ENCODE assay signal across 8 cellular contexts in genomic region chr22:20571531-20572007, GRCh38.
DNase-seq lines count a peak whose midpoint lies in the region; ATAC-seq, FAIRE-seq and TF ChIP-seq lines count a peak whose summit lies in the region.

No MANE protein-coding gene starts in this region.

- H3K9me3 ChIP-seq in PC-9 (ENCODE audit: insufficient read depth, low read depth) = no peaks in the 10 kb centered on the region
- no peaks in the 10 kb centered on the region for H3K9me3 ChIP-seq in keratinocyte (ENCODE audit: control insufficient read depth, low read depth, low read length)

- H3K4me1 Mint-ChIP-seq in stimulated activated naive B cell treated with anti-CD40 and anti-IgM and Interleukin-4, amounts not matched to agents 10 μg/mL and 1 μg/mL and 100 μg/mL, for 72 hours = peaks cover 7 to 27% of the 10 kb centered on the region in 2 donors

- FAIRE-seq in keratinocyte (lab: Jason Lieb, UNC) = no peak

- TF ChIP-seq CTCF in GM12864 (IDR thresholded peaks at IDR 0.05; ENCODE audit: low read depth, low read length, missing control alignments) (peak; percentile 86), PC-9 (conservative IDR thresholded peaks at IDR 0.05) (peak; percentile 65), keratinocyte (optimal IDR thresholded peaks at IDR 0.05 in 1 of 3, IDR thresholded peaks at IDR 0.05 in 1 of 3, conservative IDR thresholded peaks at IDR 0.05 in 1 of 3; ENCODE audit: extremely low read depth in 1 of 3, insufficient read depth in 2 of 3, low read length in 3 of 3) (peak; percentile 76 to 79 (median 77))

- H2AFZ ChIP-seq in PC-9 (no peak overlapping the region), keratinocyte (ENCODE audit: control insufficient read depth, low read length) (no peak overlapping the region)

- H4K20me1 ChIP-seq in PC-9 (ENCODE audit: insufficient read depth) = peaks cover 7% of the 10 kb centered on the region
- H4K20me1 ChIP-seq in keratinocyte (ENCODE audit: control insufficient read depth, extremely low read depth, insufficient read depth, low read length) = peaks cover 31% of the 10 kb centered on the region

- no peak overlapping the region for H3K9ac ChIP-seq in keratinocyte (ENCODE audit: control insufficient read depth, extremely low read depth, insufficient read depth, low read length)

- H3F3A ChIP-seq in PC-9 (ENCODE audit: insufficient read depth, low read depth) = peaks cover 35% of the 10 kb centered on the region

- CTCF ChIA-PET in PC-9 (lab: Charles Lee) = no interaction called here

- peaks cover 9% of the 10 kb centered on the region for H3K9me1 ChIP-seq in keratinocyte (ENCODE audit: control insufficient read depth, extremely low read depth, insufficient read depth, low read length)

- no peak overlapping the region for H3K4me2 ChIP-seq in PC-9
- no peak overlapping the region for H3K4me2 ChIP-seq in keratinocyte (ENCODE audit: control insufficient read depth, extremely low read depth, insufficient read depth, low read depth, low read length)

- H3K79me2 ChIP-seq in PC-9 (ENCODE audit: low read depth) = peaks cover 26% of the 10 kb centered on the region
- peaks cover 33% of the 10 kb centered on the region for H3K79me2 ChIP-seq in keratinocyte (ENCODE audit: control insufficient read depth, insufficient read depth, low read length)

- H3K27me3 Mint-ChIP-seq in stimulated activated naive B cell treated with anti-CD40 and anti-IgM and Interleukin-4, amounts not matched to agents 10 μg/mL and 1 μg/mL and 100 μg/mL, for 72 hours = no peaks in the 10 kb centered on the region

- TF ChIP-seq POLR2A in GM18505 (IDR thresholded peaks at IDR 0.05; ENCODE audit: borderline replicate concordance, extremely low read depth, insufficient read depth, insufficient read length) = no peak

- no peak overlapping the region for H3K27ac Mint-ChIP-seq in stimulated activated naive B cell treated with anti-CD40 and anti-IgM and Interleukin-4, amounts not matched to agents 10 μg/mL and 1 μg/mL and 100 μg/mL, for 72 hours

- no peak overlapping the region for H3K4me3 Mint-ChIP-seq in stimulated activated naive B cell treated with anti-CD40 and anti-IgM and Interleukin-4, amounts not matched to agents 10 μg/mL and 1 μg/mL and 100 μg/mL, for 72 hours

- no peaks in the 10 kb centered on the region for H3K9me3 Mint-ChIP-seq in stimulated activated naive B cell treated with anti-CD40 and anti-IgM and Interleukin-4, amounts not matched to agents 10 μg/mL and 1 μg/mL and 100 μg/mL, for 72 hours

- POLR2A ChIA-PET in PC-9 (lab: Charles Lee; ENCODE audit: unreplicated experiment) = no interaction called here

- no peaks in the 10 kb centered on the region for H3K9me2 ChIP-seq in PC-9 (ENCODE audit: insufficient read depth)

- no TSS peak for BruUV-seq in PC-9 (replicated peaks; lab: Mats Ljungman, UMichigan)

- DNase-seq in GM12864 (ENCODE audit: low read depth) = no peak
- no peak for DNase-seq in PC-9
- peak; percentile 68 for DNase-seq in activated naive CD4-positive, alpha-beta T cell treated with anti-CD3 and anti-CD28 coated beads, Interleukin-2, amount 50 U/mL, for 16 hours
- no peak for DNase-seq in keratinocyte (ENCODE audit: low read depth, low spot score)
- DNase-seq in stimulated activated naive B cell treated with anti-CD40 and anti-IgM and Interleukin-4, amounts not matched to agents 10 μg/mL and 1 μg/mL and 100 μg/mL, for 72 hours = no peak

- intact Hi-C loops in PC-9 (cut with micrococcal nuclease; ENCODE audit: unreplicated experiment) = no loop called here

- dilution Hi-C loops in keratinocyte (cut with MboI; ENCODE audit: extremely low pct_ligation_motif_present, low sequenced_read_pairs) = no loop called here

- ATAC-seq in stimulated activated naive B cell treated with anti-CD40 and anti-IgM and Interleukin-4, amounts not matched to agents 10 μg/mL and 1 μg/mL and 100 μg/mL, for 72 hours (replicated peaks) = peak; percentile 27 to 53
- ATAC-seq in esophagus mucosa (no peak), GM18505 (IDR thresholded peaks at IDR 0.05; ENCODE audit: unreplicated experiment) (no peak), GM21515 (IDR thresholded peaks at IDR 0.05; ENCODE audit: unreplicated experiment) (no peak)

- no peak overlapping the region for H3K27ac ChIP-seq in PC-9
- H3K27ac ChIP-seq in keratinocyte (ENCODE audit: control insufficient read depth, insufficient read depth, low read length) = no peak overlapping the region

- peaks cover 37 to 66% of the 10 kb centered on the region in 2 donors for H3K36me3 Mint-ChIP-seq in stimulated activated naive B cell treated with anti-CD40 and anti-IgM and Interleukin-4, amounts not matched to agents 10 μg/mL and 1 μg/mL and 100 μg/mL, for 72 hours

- H3K27me3 ChIP-seq in PC-9 (ENCODE audit: insufficient read depth, low read depth) (no peaks in the 10 kb centered on the region), keratinocyte (ENCODE audit: control insufficient read depth, extremely low read depth, insufficient read depth, low read length) (no peaks in the 10 kb centered on the region)

- H3K4me1 ChIP-seq in PC-9 (replicated peaks; ENCODE audit: insufficient read depth) (peaks cover 45% of the 10 kb centered on the region), keratinocyte (ENCODE audit: control insufficient read depth, extremely low read depth, insufficient read depth, low read length) (peaks cover 34% of the 10 kb centered on the region)

- H3K36me3 ChIP-seq in PC-9 (ENCODE audit: low read depth) (peaks cover 12% of the 10 kb centered on the region; the same call in 1 of the 2 replicates), keratinocyte (ENCODE audit: control insufficient read depth in 2 of 2, extremely low read depth in 1 of 2, insufficient read depth in 2 of 2, low read length in 2 of 2) (peaks cover 51 to 65% of the 10 kb centered on the region in 2 experiments)

- H3K4me3 ChIP-seq in GM12864 (ENCODE audit: low read depth, low read length) (no peak overlapping the region), PC-9 (no peak overlapping the region), keratinocyte (ENCODE audit: control insufficient read depth in 2 of 3, extremely low read depth in 1 of 3, insufficient read depth in 2 of 3, low read depth in 1 of 3, low read length in 3 of 3) (no peak overlapping the region)

Comparison
In these comparisons a context has a peak if more than half of its experiments do, and no peak if none do; other contexts are left out.
1. ATAC-seq: peak in stimulated activated naive B cell treated with anti-CD40 and anti-IgM and Interleukin-4, amounts not matched to agents 10 μg/mL and 1 μg/mL and 100 μg/mL, for 72 hours (2 of 2); none in esophagus mucosa (single experiment), GM18505 (single experiment) and GM21515 (single experiment).
2. Peak in every context shown above with its lines, with median percentiles within 50 percentile points of each other: CTCF ChIP-seq.